In the genomic region with DNA sequence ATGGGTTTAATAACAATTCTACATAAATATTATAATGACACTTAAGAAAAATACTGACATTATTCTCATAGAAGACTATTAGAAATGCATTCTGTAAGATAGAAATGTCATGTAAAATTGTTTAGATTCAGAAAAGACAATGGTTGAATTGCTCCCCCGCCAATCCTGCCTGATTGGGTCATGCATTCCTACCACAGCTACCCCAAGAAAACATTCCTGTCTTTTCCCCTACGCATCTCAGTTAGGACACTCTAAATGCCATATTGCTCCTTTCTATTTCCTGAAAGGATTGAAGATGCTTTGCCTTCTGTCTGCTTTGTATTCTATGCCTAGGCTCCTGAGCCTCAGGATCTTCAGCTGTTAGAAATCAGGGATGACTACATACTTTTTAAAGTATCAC, we compare ENCODE assay signal across 8 cellular contexts.
"Had no signal": no experiment of that assay in that cellular context is flagged by ENCODE, and none has a peak within 500 bp of the region (broad histone marks: within the 10 kb centered on the region; RNA-seq: fewer than 3 reads in every experiment).

No MANE protein-coding gene starts in this region.

- DNase-seq: H7, HFFc6, KBM-7 had no signal

- H3K9me3 Mint-ChIP-seq: HFFc6 had no signal

- ATAC-seq: HCT116, HepG2 had no signal

- H3K27me3 Mint-ChIP-seq: IgD-negative memory B cell had no signal

- H3K36me3 Mint-ChIP-seq: IgD-negative memory B cell had no signal

- H3K4me3 Mint-ChIP-seq: HFFc6, IgD-negative memory B cell had no signal

- H3K36me3 ChIP-seq: HAP-1 had no signal

- H3K27ac Mint-ChIP-seq: HFFc6, IgD-negative memory B cell had no signal

- H3K27ac ChIP-seq: KMS-11 had no signal

- H3K4me2 ChIP-seq: KMS-11 had no signal

- H3K9me3 ChIP-seq: HAP-1 had no signal

- H3K9ac ChIP-seq: KMS-11 had no signal

- H3K4me1 ChIP-seq: HAP-1 had no signal

- H3K4me3 ChIP-seq: HAP-1 had no signal
